1 cellular context compared by ENCODE assay signal in the genomic region with DNA sequence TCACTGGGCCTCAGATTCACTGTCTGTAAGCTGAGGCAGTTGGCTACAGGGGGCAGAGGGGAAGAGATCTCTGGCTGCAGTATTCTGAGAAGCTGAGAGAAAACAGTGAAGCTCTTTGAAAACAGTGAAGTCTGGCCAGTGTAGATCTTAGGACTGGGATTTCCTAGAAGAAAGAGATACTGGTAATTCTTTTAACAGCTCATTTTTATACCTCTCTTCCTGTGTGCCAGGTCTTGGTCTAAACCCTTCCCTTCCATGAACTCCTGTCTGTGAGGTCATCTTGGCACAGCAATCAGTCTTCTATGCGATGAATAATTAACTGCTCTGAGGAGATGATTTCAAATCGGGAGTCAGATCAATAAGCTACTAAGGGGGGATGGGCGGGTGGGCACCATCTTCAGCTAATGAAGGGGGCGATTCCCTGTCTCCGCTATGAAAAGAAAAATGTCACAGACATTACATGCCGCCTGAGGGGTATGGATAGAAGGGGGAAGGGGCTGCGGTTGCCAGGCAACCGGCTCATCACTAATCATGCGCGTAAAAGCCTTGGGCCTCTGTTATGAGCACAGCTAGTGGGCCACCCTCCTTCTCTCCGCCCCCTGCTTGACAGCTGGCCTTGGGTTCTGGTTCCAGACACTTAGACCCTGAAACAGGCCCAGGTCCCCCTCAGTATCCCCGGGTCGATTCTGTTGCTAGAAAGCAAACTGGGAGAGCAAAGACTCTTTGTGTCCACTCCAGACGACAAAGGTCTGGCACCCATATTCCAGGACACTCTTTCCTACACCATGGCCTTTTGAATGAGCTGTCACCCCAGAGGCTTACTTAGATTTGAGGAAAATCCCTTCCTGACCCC.
A peak's percentile ranks its signal among the peaks of the same experiment; 100 is the strongest.
TF ChIP-seq lines count a peak whose summit lies in the region.

No MANE protein-coding gene starts in this region.

TF ChIP-seq in neural cell, 6 proteins besides CTCF, POLR2A, EP300 and RAD21 (continued from another document):
- TF ChIP-seq POLR2AphosphoS5 (IDR thresholded peaks at IDR 0.05) = peak; percentile 51
- TF ChIP-seq, protein P1, sequence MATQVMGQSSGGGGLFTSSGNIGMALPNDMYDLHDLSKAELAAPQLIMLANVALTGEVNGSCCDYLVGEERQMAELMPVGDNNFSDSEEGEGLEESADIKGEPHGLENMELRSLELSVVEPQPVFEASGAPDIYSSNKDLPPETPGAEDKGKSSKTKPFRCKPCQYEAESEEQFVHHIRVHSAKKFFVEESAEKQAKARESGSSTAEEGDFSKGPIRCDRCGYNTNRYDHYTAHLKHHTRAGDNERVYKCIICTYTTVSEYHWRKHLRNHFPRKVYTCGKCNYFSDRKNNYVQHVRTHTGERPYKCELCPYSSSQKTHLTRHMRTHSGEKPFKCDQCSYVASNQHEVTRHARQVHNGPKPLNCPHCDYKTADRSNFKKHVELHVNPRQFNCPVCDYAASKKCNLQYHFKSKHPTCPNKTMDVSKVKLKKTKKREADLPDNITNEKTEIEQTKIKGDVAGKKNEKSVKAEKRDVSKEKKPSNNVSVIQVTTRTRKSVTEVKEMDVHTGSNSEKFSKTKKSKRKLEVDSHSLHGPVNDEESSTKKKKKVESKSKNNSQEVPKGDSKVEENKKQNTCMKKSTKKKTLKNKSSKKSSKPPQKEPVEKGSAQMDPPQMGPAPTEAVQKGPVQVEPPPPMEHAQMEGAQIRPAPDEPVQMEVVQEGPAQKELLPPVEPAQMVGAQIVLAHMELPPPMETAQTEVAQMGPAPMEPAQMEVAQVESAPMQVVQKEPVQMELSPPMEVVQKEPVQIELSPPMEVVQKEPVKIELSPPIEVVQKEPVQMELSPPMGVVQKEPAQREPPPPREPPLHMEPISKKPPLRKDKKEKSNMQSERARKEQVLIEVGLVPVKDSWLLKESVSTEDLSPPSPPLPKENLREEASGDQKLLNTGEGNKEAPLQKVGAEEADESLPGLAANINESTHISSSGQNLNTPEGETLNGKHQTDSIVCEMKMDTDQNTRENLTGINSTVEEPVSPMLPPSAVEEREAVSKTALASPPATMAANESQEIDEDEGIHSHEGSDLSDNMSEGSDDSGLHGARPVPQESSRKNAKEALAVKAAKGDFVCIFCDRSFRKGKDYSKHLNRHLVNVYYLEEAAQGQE (IDR thresholded peaks at IDR 0.05; ENCODE audit: borderline replicate concordance) = peak; percentile 68
- no peak for TF ChIP-seq EZH2 (IDR thresholded peaks at IDR 0.05; ENCODE audit: borderline replicate concordance, insufficient read depth, low read length, poor library complexity, severe bottlenecking)
- TF ChIP-seq MXI1 (conservative IDR thresholded peaks at IDR 0.05; ENCODE audit: poor library complexity, severe bottlenecking) = peak; percentile 21
